ENCODE assay signal across 1 cellular context in the genomic region with DNA sequence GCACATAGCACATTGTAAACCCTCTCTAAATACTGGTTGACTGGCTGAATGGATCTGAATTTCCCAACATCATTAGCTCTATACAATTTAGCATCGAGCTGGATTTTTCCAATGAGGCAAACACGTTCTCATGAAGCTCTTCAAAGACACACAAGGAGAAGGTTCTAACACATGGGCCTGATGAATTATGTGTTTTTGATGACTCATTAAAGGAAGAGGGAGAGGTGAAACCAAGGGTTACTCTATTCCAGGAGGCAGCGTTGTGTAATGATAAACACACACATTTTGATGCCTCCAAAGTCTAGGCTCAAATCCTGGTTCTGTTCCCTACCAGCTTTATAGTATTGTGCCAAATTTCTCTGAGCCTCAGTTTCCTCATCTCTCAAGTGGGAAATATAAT.
TF ChIP-seq lines count a peak whose summit lies in the region.

No MANE protein-coding gene starts in this region.

TF ChIP-seq in endothelial cell of umbilical vein, 7 proteins besides CTCF, POLR2A, EP300 and RAD21:
- TF ChIP-seq, protein P1, sequence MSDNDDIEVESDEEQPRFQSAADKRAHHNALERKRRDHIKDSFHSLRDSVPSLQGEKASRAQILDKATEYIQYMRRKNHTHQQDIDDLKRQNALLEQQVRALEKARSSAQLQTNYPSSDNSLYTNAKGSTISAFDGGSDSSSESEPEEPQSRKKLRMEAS (IDR thresholded peaks at IDR 0.05; ENCODE audit: insufficient read depth, insufficient read length), result no peak
- TF ChIP-seq JUN (IDR thresholded peaks at IDR 0.05; ENCODE audit: borderline replicate concordance, insufficient read depth, insufficient read length, low read depth), result peak; percentile 54
